16 cellular contexts compared by ENCODE assay signal in the genomic region with DNA sequence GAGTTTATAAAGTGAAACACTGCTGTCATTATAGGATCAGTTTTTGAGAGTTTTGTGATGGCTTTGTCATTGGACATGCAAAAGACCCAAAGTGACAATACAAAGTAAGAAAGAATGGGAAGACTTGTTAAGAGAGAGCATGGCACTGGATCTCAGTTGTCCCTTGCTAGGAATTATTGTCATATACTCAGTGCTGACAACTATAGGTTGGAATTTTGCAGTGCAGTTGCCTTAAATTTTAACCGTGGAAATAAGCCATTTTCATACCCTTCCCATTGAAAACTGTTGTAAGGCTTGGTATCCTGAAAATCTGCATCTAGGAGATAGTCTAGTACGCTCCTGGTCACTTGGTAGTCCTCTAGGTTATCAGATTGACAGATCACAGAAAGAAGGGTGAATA.
DNase-seq lines count a peak whose midpoint lies in the region; ATAC-seq and TF ChIP-seq lines count a peak whose summit lies in the region.
"Had no signal": no experiment of that assay in that cellular context is flagged by ENCODE, and none has a peak within 500 bp of the region (broad histone marks: within the 10 kb centered on the region; RNA-seq: fewer than 3 reads in every experiment).

No MANE protein-coding gene starts in this region.

- intact Hi-C loops in OCI-LY7 (cut with micrococcal nuclease; ENCODE audit: unreplicated experiment): no loop called here
- intact Hi-C loops in CD8-positive, alpha-beta T cell (cut with DNase I, micrococcal nuclease): no loop called here
- intact Hi-C loops in transverse colon (cut with DNase I; ENCODE audit: low total_unique reads): no loop called here

- H3K27me3 Mint-ChIP-seq in endodermal cell (ENCODE audit: insufficient read depth): peaks cover 29% of the 10 kb centered on the region
- H3K27me3 Mint-ChIP-seq in nephron progenitor cell (ENCODE audit: low read depth, poor library complexity): peaks cover 16% of the 10 kb centered on the region
- peaks cover 5% of the 10 kb centered on the region for H3K27me3 Mint-ChIP-seq in CD8-positive, alpha-beta T cell (ENCODE audit: low read depth)

- no peak for TF ChIP-seq POLR2A in transverse colon (IDR thresholded peaks at IDR 0.05)

- H3K27me3 ChIP-seq in endodermal cell (ENCODE audit: control insufficient read depth, insufficient read depth, low read length, poor library complexity, severe bottlenecking) (no peaks in the 10 kb centered on the region), transverse colon (peaks cover 5% of the 10 kb centered on the region)
- H3K27me3 ChIP-seq in CD8-positive, alpha-beta T cell (ENCODE audit: insufficient read depth, low read length): no peaks in the 10 kb centered on the region
- H3K27me3 ChIP-seq: ovary, SJSA1 had no signal

- H3K4me3 ChIP-seq in OCI-LY7 (ENCODE audit: low read depth, low read length, poor library complexity, severe bottlenecking): no peak overlapping the region
- no peak overlapping the region for H3K4me3 ChIP-seq in endodermal cell (ENCODE audit: low read length)
- H3K4me3 ChIP-seq in CD8-positive, alpha-beta T cell (ENCODE audit: low read depth, low read length): no peak overlapping the region
- H3K4me3 ChIP-seq in transverse colon: no peak overlapping the region
- H3K4me3 ChIP-seq: ovary, SJSA1 had no signal

- no peak overlapping the region for H3K27ac ChIP-seq in OCI-LY7 (ENCODE audit: low read depth, low read length, poor library complexity, severe bottlenecking)
- H3K27ac ChIP-seq in endodermal cell (ENCODE audit: low read depth, low read length): no peak overlapping the region
- H3K27ac ChIP-seq in CD8-positive, alpha-beta T cell (ENCODE audit: low read depth, low read length): no peak overlapping the region
- H3K27ac ChIP-seq in transverse colon: no peak overlapping the region
- H3K27ac ChIP-seq: ovary, SJSA1 had no signal

- H3K27ac Mint-ChIP-seq in endodermal cell: no peak overlapping the region
- H3K27ac Mint-ChIP-seq in nephron progenitor cell: no peak overlapping the region
- no peak overlapping the region for H3K27ac Mint-ChIP-seq in CD8-positive, alpha-beta T cell

- 17 to 59% methylated on average over 1 to 2 of the region's 2 CpGs for WGBS in endodermal cell (ENCODE audit: insufficient coverage in 1 of 2, insufficient read length in 1 of 2), 2 experiments
- 51% methylated on average over 2 of the region's 2 CpGs for WGBS in transverse colon (ENCODE audit: low coverage in 1 of 2), 2 donors

- TF ChIP-seq CTCF in OCI-LY7 (conservative IDR thresholded peaks at IDR 0.05; ENCODE audit: low read length) (0 out of 2 replicates have a peak, but pooled peaks have one; percentile 29), endodermal cell (conservative IDR thresholded peaks at IDR 0.05) (peak; percentile 72), nephron progenitor cell (IDR thresholded peaks at IDR 0.05) (peak; percentile 38), transverse colon (IDR thresholded peaks at IDR 0.05) (no peak)
- TF ChIP-seq CTCF in CD8-positive, alpha-beta T cell (IDR thresholded peaks at IDR 0.05): no peak

- BruUV-seq in OCI-LY7 (replicated peaks; lab: Mats Ljungman, UMichigan): no TSS peak

- H3K4me1 ChIP-seq in OCI-LY7 (ENCODE audit: insufficient read depth, low read length, poor library complexity, severe bottlenecking) (no peaks in the 10 kb centered on the region), endodermal cell (ENCODE audit: control insufficient read depth, insufficient read depth, low read length) (no peaks in the 10 kb centered on the region), transverse colon (no peaks in the 10 kb centered on the region)
- H3K4me1 ChIP-seq in CD8-positive, alpha-beta T cell (ENCODE audit: insufficient read depth, low read length): peaks cover 6% of the 10 kb centered on the region
- H3K4me1 ChIP-seq: SJSA1 had no signal

- CTCF ChIA-PET in OCI-LY7 (lab: Charles Lee; ENCODE audit: unreplicated experiment): no interaction called here
- CTCF ChIA-PET in CD8-positive, alpha-beta T cell (lab: Charles Lee): no interaction called here

- no peaks in the 10 kb centered on the region for H3K36me3 Mint-ChIP-seq in endodermal cell (ENCODE audit: low read depth)
- H3K36me3 Mint-ChIP-seq in nephron progenitor cell (ENCODE audit: low read depth): no peaks in the 10 kb centered on the region
- no peaks in the 10 kb centered on the region for H3K36me3 Mint-ChIP-seq in CD8-positive, alpha-beta T cell

- TF ChIP-seq EP300 in transverse colon (IDR thresholded peaks at IDR 0.05; ENCODE audit: low read depth): no peak

- POLR2A ChIA-PET in OCI-LY7 (lab: Charles Lee): no interaction called here
- POLR2A ChIA-PET in CD8-positive, alpha-beta T cell (lab: Charles Lee): no interaction called here

- H3K4me3 Mint-ChIP-seq in endodermal cell: no peak overlapping the region
- no peak overlapping the region for H3K4me3 Mint-ChIP-seq in nephron progenitor cell
- H3K4me3 Mint-ChIP-seq in CD8-positive, alpha-beta T cell: no peak overlapping the region

- no peak overlapping the region for H3K4me2 ChIP-seq in OCI-LY7 (ENCODE audit: low read length)

- H3K4me1 Mint-ChIP-seq in endodermal cell (no peaks in the 10 kb centered on the region), nephron progenitor cell (peaks cover 2% of the 10 kb centered on the region)
- peaks cover 5% of the 10 kb centered on the region for H3K4me1 Mint-ChIP-seq in CD8-positive, alpha-beta T cell (ENCODE audit: low read depth)

- peak; percentile 22 for DNase-seq in EH (ENCODE audit: low read depth)
- no peak for DNase-seq in OCI-LY7 (ENCODE audit: low spot score)
- no peak for DNase-seq in endodermal cell
- DNase-seq in nephron progenitor cell: no peak
- no peak for DNase-seq in central memory CD4-positive, alpha-beta T cell
- no peak for DNase-seq in CD8-positive, alpha-beta T cell
- no peak for DNase-seq in transverse colon
- DNase-seq: activated CD4-positive, CD25-positive, alpha-beta regulatory T cell treated with anti-CD3 and anti-CD28 coated beads, Interleukin-2, amount 50 U/mL, for 72 hours; DMS79 treated with DMSO at 0.1 percent for 48 hours; left colon; NCI-H1092 treated with DMSO at 0.1 percent for 48 hours; ovary; stimulated activated CD4-positive, alpha-beta T cell treated with anti-CD3 and anti-CD28 coated beads, Interleukin-2, amount 100 ng/mL, for 48 hours; stimulated activated naive CD4-positive, alpha-beta T cell treated with Interleukin-2 at 50 U/mL for 16 hours had no signal

- no peaks in the 10 kb centered on the region for H3K79me2 ChIP-seq in OCI-LY7 (ENCODE audit: insufficient read depth, low read depth, low read length)

- H3K9me3 ChIP-seq in OCI-LY7 (ENCODE audit: low read length): no peaks in the 10 kb centered on the region
- no peaks in the 10 kb centered on the region for H3K9me3 ChIP-seq in endodermal cell (ENCODE audit: control insufficient read depth, low read length)
- H3K9me3 ChIP-seq in CD8-positive, alpha-beta T cell (ENCODE audit: low read length): no peaks in the 10 kb centered on the region
- H3K9me3 ChIP-seq in transverse colon: no peaks in the 10 kb centered on the region
- H3K9me3 ChIP-seq: ovary, SJSA1 had no signal

- no peak overlapping the region for H2AFZ ChIP-seq in OCI-LY7 (ENCODE audit: low read length)

- no peak overlapping the region for H3K9ac ChIP-seq in endodermal cell (ENCODE audit: extremely low read depth, low read length, poor library complexity, severe bottlenecking)

- H3K9me2 ChIP-seq in OCI-LY7 (ENCODE audit: insufficient read depth, low read length): no peaks in the 10 kb centered on the region

- no peaks in the 10 kb centered on the region for H3K9me3 Mint-ChIP-seq in endodermal cell
- H3K9me3 Mint-ChIP-seq in nephron progenitor cell: no peaks in the 10 kb centered on the region
- H3K9me3 Mint-ChIP-seq in CD8-positive, alpha-beta T cell: no peaks in the 10 kb centered on the region

- in situ Hi-C loops in transverse colon (cut with MboI; ENCODE audit: low pct_ligation_motif_present in 1 of 4, low pct_unique_long_range_greater_than_20kb in 1 of 4, low sequenced_read_pairs in 3 of 4): loop anchor here (10.0 to 25.0 kb wide), 2 partner anchors 1346 to 1349 kb away; no protein-coding TSS in a partner anchor

- no peak for ATAC-seq in HG03159 (IDR thresholded peaks at IDR 0.05; ENCODE audit: unreplicated experiment)
- no peak for ATAC-seq in CD8-positive, alpha-beta T cell
- ATAC-seq: left colon had no signal

- no peaks in the 10 kb centered on the region for H4K20me1 ChIP-seq in OCI-LY7 (ENCODE audit: insufficient read depth, low read length)

- H3K36me3 ChIP-seq in OCI-LY7 (ENCODE audit: insufficient read depth, low read length) (no peaks in the 10 kb centered on the region), endodermal cell (ENCODE audit: control insufficient read depth, insufficient read depth, low read length) (no peaks in the 10 kb centered on the region), transverse colon (no peaks in the 10 kb centered on the region)
- H3K36me3 ChIP-seq in CD8-positive, alpha-beta T cell (ENCODE audit: insufficient read depth, low read length): no peaks in the 10 kb centered on the region
- H3K36me3 ChIP-seq: ovary, SJSA1 had no signal

Comparison
In these comparisons a context has a peak if more than half of its experiments do, and no peak if none do; other contexts are left out.
1. CTCF ChIP-seq: peak in OCI-LY7 (single experiment), endodermal cell (single experiment) and nephron progenitor cell (single experiment); none in CD8-positive, alpha-beta T cell (single experiment) and transverse colon (0 of 5).